26 cellular contexts compared by ENCODE assay signal in the genomic region with DNA sequence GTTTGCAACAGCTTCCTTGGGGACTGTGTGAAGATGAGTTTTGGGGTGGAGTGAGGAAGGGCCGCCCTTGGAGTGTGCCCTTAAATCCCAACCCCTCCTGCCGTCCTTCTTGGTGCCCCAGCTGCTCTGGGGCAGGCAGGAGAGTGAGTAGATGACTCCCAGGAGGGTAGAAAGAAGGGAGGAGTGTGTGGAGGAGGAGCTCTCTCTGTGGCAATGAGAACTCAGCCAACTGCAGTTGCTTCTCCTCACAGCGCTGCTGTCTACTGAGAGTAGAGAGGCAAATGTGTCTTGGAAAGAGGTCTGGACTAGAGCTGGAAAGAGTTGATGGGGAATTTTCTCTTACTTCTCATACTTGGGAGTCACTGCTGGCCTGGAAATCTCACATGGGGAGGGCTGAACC. TPM values are rescaled to one million over a fixed set of nuclear protein-coding genes. Genes with fewer than 3 reads are reported as not detected.
"Had no signal": no experiment of that assay in that cellular context is flagged by ENCODE, and none has a peak within 500 bp of the region (broad histone marks: within the 10 kb centered on the region; RNA-seq: fewer than 3 reads in every experiment).

No MANE protein-coding gene starts in this region.

- H3K4me3 ChIP-seq: cardiac muscle cell, K562, PC-9, SK-N-MC had no signal

- ATAC-seq: activated naive CD4-positive, alpha-beta T cell treated with anti-CD3 and anti-CD28 coated beads, Interleukin-2, amount 50 U/mL, for 72 hours; activated naive CD8-positive, alpha-beta T cell treated with anti-CD3 and anti-CD28 coated beads, Interleukin-2, amount 50 U/mL, for 24 hours; activated T-cell treated with anti-CD3 and anti-CD28 coated beads, Interleukin-2, amount 50 U/mL, for 4 hours; K562; T-cell had no signal

- H3K36me3 Mint-ChIP-seq: activated CD4-positive, alpha-beta memory T cell treated with anti-CD3 and anti-CD28 coated beads for 36 hours; activated naive CD4-positive, alpha-beta T cell treated with anti-CD3 and anti-CD28 coated beads, Interleukin-2, amount 50 U/mL, for 72 hours; brain; T-cell had no signal

- H3K36me3 ChIP-seq: cardiac muscle cell had no signal

- H3K9me3 Mint-ChIP-seq: activated CD4-positive, alpha-beta memory T cell treated with anti-CD3 and anti-CD28 coated beads for 36 hours; activated CD4-positive, alpha-beta T cell treated with anti-CD3 and anti-CD28 coated beads, Interleukin-2, amount 10 ng/mL, durations not matched to agents 7 days and 5 days; activated naive CD4-positive, alpha-beta T cell treated with anti-CD3 and anti-CD28 coated beads, Interleukin-2, amount 50 U/mL, for 72 hours; activated naive CD8-positive, alpha-beta T cell treated with anti-CD3 and anti-CD28 coated beads, Interleukin-2, amount 50 U/mL, for 24 hours; activated T-cell treated with anti-CD3 and anti-CD28 coated beads, Interleukin-2, amount 50 U/mL, for 4 hours; T-cell had no signal

- H3K4me1 Mint-ChIP-seq: activated CD4-positive, alpha-beta T cell treated with anti-CD3 and anti-CD28 coated beads, Interleukin-2, amount 10 ng/mL, durations not matched to agents 7 days and 5 days; activated naive CD8-positive, alpha-beta T cell treated with anti-CD3 and anti-CD28 coated beads, Interleukin-2, amount 50 U/mL, for 24 hours; T-cell had no signal

- H3K4me2 ChIP-seq: PC-9 had no signal

- H3K4me3 Mint-ChIP-seq: activated CD4-positive, alpha-beta memory T cell treated with anti-CD3 and anti-CD28 coated beads for 36 hours; activated CD4-positive, alpha-beta T cell treated with anti-CD3 and anti-CD28 coated beads, Interleukin-2, amount 10 ng/mL, durations not matched to agents 7 days and 5 days; activated naive CD8-positive, alpha-beta T cell treated with anti-CD3 and anti-CD28 coated beads, Interleukin-2, amount 50 U/mL, for 24 hours; activated T-cell treated with anti-CD3 and anti-CD28 coated beads, Interleukin-2, amount 50 U/mL, for 4 hours; brain; T-cell had no signal

- H3K27ac ChIP-seq: cardiac muscle cell, PC-9, SK-N-MC had no signal

- H3K27ac Mint-ChIP-seq: activated CD4-positive, alpha-beta memory T cell treated with anti-CD3 and anti-CD28 coated beads for 36 hours; activated CD4-positive, alpha-beta T cell treated with anti-CD3 and anti-CD28 coated beads, Interleukin-2, amount 10 ng/mL, durations not matched to agents 7 days and 5 days; activated naive CD4-positive, alpha-beta T cell treated with anti-CD3 and anti-CD28 coated beads, Interleukin-2, amount 50 U/mL, for 72 hours; activated naive CD8-positive, alpha-beta T cell treated with anti-CD3 and anti-CD28 coated beads, Interleukin-2, amount 50 U/mL, for 24 hours; brain; T-cell had no signal

- H3K27me3 ChIP-seq: cardiac muscle cell had no signal

- DNase-seq: activated CD4-positive, alpha-beta memory T cell treated with anti-CD3 and anti-CD28 coated beads for 36 hours; activated CD4-positive, alpha-beta T cell treated with anti-CD3 and anti-CD28 coated beads, Interleukin-2, amount 10 ng/mL, durations not matched to agents 7 days and 5 days; activated CD4-positive, CD25-positive, alpha-beta regulatory T cell; activated CD8-positive, alpha-beta memory T cell treated with anti-CD3 and anti-CD28 coated beads for 24 hours; activated effector memory CD4-positive, alpha-beta T cell treated with anti-CD3 and anti-CD28 coated beads, Interleukin-2, amount 50 U/mL, for 16 hours; activated naive CD4-positive, alpha-beta T cell treated with Interleukin-2 at 50 U/mL for 16 hours; activated naive CD8-positive, alpha-beta T cell treated with anti-CD3 and anti-CD28 coated beads, Interleukin-2, amount 50 U/mL, for 24 hours; activated T-cell treated with anti-CD3 and anti-CD28 coated beads, Interleukin-2, amount 50 U/mL, for 4 hours; amygdala; Karpas-422; MM.1S; NCI-H1105; NCI-H1436; NCI-H1694 treated with DMSO at 0.1 percent for 48 hours; NCI-H2029 treated with DMSO at 0.1 percent for 48 hours; NCI-H446; NCI-H524; PC-9; T-cell; T-helper 2 cell; T1000 had no signal

RNA-seq across cellular contexts. Expression of gene SIX2, which starts 21.8 kb away (rescaled TPM):
- total RNA-seq: activated CD4-positive, alpha-beta memory T cell treated with anti-CD3 and anti-CD28 coated beads for 36 hours; activated CD4-positive, alpha-beta T cell treated with anti-CD3 and anti-CD28 coated beads, Interleukin-2, amount 10 ng/mL, durations not matched to agents 7 days and 5 days; activated naive CD4-positive, alpha-beta T cell treated with anti-CD3 and anti-CD28 coated beads, Interleukin-2, amount 50 U/mL, for 72 hours; activated T-cell treated with anti-CD3 and anti-CD28 coated beads, Interleukin-2, amount 50 U/mL, for 4 hours; K562; T-cell had no signal
- polyA plus RNA-seq: K562 had no signal
